1 cellular context compared by ENCODE assay signal in the genomic region with DNA sequence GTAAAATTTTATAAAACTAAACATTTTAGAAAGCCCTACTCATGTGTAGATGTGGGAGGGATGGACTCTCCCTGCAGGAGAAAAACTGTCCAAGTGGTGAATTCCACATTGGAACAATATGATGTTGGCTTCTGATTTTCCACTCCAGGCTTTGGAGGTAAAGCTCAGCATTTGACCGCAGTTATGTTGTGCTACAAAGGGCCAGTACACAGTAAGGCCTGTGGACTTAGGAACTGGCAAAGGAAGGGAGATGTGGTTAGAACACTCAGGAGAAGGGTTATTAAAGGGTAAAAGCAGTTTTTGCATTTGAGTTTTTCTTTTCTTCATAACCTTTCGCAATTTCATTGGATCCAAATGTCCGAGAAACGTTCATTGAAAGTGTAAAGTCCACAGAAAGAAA.
TF ChIP-seq lines count a peak whose summit lies in the region.

No MANE protein-coding gene starts in this region.

TF ChIP-seq in HepG2, 621 proteins besides CTCF, POLR2A, EP300 and RAD21:
- no peak for TF ChIP-seq KDM6A (CRISPR knock-in tag; IDR thresholded peaks at IDR 0.05; ENCODE audit: low read depth)
- TF ChIP-seq, protein P1, sequence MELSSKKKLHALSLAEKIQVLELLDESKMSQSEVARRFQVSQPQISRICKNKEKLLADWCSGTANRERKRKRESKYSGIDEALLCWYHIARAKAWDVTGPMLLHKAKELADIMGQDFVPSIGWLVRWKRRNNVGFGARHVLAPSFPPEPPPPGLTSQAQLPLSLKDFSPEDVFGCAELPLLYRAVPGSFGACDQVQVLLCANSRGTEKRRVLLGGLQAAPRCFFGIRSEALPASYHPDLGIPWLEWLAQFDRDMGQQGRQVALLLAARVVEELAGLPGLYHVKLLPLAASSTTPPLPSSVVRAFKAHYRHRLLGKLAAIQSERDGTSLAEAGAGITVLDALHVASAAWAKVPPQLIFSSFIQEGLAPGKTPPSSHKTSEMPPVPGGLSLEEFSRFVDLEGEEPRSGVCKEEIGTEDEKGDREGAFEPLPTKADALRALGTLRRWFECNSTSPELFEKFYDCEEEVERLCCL (CRISPR knock-in tag; IDR thresholded peaks at IDR 0.05; ENCODE audit: borderline replicate concordance), result no peak
- TF ChIP-seq, protein P2, sequence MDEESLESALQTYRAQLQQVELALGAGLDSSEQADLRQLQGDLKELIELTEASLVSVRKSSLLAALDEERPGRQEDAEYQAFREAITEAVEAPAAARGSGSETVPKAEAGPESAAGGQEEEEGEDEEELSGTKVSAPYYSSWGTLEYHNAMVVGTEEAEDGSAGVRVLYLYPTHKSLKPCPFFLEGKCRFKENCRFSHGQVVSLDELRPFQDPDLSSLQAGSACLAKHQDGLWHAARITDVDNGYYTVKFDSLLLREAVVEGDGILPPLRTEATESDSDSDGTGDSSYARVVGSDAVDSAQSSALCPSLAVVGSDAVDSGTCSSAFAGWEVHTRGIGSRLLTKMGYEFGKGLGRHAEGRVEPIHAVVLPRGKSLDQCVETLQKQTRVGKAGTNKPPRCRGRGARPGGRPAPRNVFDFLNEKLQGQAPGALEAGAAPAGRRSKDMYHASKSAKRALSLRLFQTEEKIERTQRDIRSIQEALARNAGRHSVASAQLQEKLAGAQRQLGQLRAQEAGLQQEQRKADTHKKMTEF (CRISPR knock-in tag; IDR thresholded peaks at IDR 0.05), result no peak
- TF ChIP-seq ZNF615 (CRISPR knock-in tag; IDR thresholded peaks at IDR 0.05; ENCODE audit: borderline replicate concordance), result no peak
- no peak for TF ChIP-seq ZFP1 (CRISPR knock-in tag; IDR thresholded peaks at IDR 0.05)
- TF ChIP-seq NBN (conservative IDR thresholded peaks at IDR 0.05), result no peak
- TF ChIP-seq SOX5 (CRISPR knock-in tag; IDR thresholded peaks at IDR 0.05; ENCODE audit: borderline replicate concordance), result no peak
- TF ChIP-seq, protein P3, sequence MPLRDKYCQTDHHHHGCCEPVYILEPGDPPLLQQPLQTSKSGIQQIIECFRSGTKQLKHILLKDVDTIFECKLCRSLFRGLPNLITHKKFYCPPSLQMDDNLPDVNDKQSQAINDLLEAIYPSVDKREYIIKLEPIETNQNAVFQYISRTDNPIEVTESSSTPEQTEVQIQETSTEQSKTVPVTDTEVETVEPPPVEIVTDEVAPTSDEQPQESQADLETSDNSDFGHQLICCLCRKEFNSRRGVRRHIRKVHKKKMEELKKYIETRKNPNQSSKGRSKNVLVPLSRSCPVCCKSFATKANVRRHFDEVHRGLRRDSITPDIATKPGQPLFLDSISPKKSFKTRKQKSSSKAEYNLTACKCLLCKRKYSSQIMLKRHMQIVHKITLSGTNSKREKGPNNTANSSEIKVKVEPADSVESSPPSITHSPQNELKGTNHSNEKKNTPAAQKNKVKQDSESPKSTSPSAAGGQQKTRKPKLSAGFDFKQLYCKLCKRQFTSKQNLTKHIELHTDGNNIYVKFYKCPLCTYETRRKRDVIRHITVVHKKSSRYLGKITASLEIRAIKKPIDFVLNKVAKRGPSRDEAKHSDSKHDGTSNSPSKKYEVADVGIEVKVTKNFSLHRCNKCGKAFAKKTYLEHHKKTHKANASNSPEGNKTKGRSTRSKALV (CRISPR knock-in tag; IDR thresholded peaks at IDR 0.05), result no peak
- TF ChIP-seq GABPB1 (CRISPR knock-in tag; IDR thresholded peaks at IDR 0.05), result no peak
- no peak for TF ChIP-seq ETV5 (CRISPR knock-in tag; IDR thresholded peaks at IDR 0.05; ENCODE audit: borderline replicate concordance)
- TF ChIP-seq, protein P4, sequence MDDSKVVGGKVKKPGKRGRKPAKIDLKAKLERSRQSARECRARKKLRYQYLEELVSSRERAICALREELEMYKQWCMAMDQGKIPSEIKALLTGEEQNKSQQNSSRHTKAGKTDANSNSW (CRISPR knock-in tag; IDR thresholded peaks at IDR 0.05; ENCODE audit: borderline replicate concordance), result no peak
- TF ChIP-seq SMAD9 (CRISPR knock-in tag; IDR thresholded peaks at IDR 0.05), result no peak
- TF ChIP-seq, protein P5, sequence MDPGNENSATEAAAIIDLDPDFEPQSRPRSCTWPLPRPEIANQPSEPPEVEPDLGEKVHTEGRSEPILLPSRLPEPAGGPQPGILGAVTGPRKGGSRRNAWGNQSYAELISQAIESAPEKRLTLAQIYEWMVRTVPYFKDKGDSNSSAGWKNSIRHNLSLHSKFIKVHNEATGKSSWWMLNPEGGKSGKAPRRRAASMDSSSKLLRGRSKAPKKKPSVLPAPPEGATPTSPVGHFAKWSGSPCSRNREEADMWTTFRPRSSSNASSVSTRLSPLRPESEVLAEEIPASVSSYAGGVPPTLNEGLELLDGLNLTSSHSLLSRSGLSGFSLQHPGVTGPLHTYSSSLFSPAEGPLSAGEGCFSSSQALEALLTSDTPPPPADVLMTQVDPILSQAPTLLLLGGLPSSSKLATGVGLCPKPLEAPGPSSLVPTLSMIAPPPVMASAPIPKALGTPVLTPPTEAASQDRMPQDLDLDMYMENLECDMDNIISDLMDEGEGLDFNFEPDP (CRISPR knock-in tag; conservative IDR thresholded peaks at IDR 0.05), result no peak
TF ChIP-seq in HepG2: peak in this region for 0.
